25 cellular contexts compared by ENCODE assay signal in the genomic region with DNA sequence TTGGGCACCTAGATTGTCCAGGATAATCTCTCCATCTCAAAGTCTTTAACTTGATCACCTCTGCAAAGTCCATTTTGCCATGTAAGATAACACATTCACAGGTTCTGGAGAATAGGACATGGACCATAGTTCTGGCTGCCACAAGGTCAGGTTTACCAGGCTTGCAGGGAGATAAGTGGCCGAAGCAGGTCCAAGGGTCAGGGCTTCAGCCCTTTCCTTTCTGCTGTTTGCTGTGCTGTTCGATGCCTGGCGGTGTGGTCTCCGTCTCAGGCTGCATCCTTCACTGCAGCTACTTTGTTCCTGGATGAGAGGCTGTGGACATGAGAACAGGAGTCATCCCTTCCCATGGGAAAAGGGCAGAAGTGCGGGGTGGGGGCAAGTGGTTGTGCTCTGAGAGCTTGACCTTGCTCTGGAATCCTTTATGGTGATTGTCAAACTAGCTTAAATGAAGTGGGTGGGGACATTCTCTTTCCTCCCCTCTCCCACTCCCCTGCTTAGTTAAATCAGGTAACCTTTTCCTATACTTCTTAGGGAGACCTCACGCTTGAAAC.
DNase-seq lines count a peak whose midpoint lies in the region; FAIRE-seq and TF ChIP-seq lines count a peak whose summit lies in the region.
"Had no signal": no experiment of that assay in that cellular context is flagged by ENCODE, and none has a peak within 500 bp of the region (broad histone marks: within the 10 kb centered on the region; RNA-seq: fewer than 3 reads in every experiment).

No MANE protein-coding gene starts in this region.

- POLR2A ChIA-PET in H1 (lab: Charles Lee; ENCODE audit: partially characterized antibody): interaction anchor here (0.6 kb wide), 1 partner anchor 9 kb away, joined by 3 read pairs; no protein-coding TSS in a partner anchor

- no peak for TF ChIP-seq RAD21 in H1 (IDR thresholded peaks at IDR 0.05 in 1 of 2, conservative IDR thresholded peaks at IDR 0.05 in 1 of 2; ENCODE audit: low read depth in 2 of 2, low read length in 2 of 2)

- H3K4me1 Mint-ChIP-seq in HFFc6 (ENCODE audit: low read depth) (peaks cover 52% of the 10 kb centered on the region), mesothelial cell of epicardium (peaks cover 28% of the 10 kb centered on the region)
- H3K4me1 Mint-ChIP-seq in activated T-helper 1 cell treated with anti-CD3 and anti-CD28 coated beads, Interleukin-12 subunit alpha, Interleukin-12 subunit beta, Interleukin-2, Interleukin-4 antibody, amounts not matched to agents 30 ng/mL and 10 ng/mL and 1 ng/mL, durations not matched to agents 14 hours and 24 hours and 36 hours (ENCODE audit: low read depth): peaks cover 6% of the 10 kb centered on the region
- H3K4me1 Mint-ChIP-seq: B cell, CD14-positive monocyte had no signal

- no peak overlapping the region for H2BK15ac ChIP-seq in H1 (ENCODE audit: low read length)

- H3K18ac ChIP-seq in H1 (ENCODE audit: extremely low read depth, low read length): no peak overlapping the region; the same call in 1 of the 2 replicates

- TF ChIP-seq EP300 in H1 (IDR thresholded peaks at IDR 0.05; ENCODE audit: borderline replicate concordance in 1 of 2, low read depth in 2 of 2, low read length in 2 of 2): no peak

- H2BK5ac ChIP-seq in H1 (ENCODE audit: low read depth, low read length): no peak overlapping the region

- no peaks in the 10 kb centered on the region for H3K36me3 Mint-ChIP-seq in HFFc6 (ENCODE audit: low read depth)
- no peaks in the 10 kb centered on the region for H3K36me3 Mint-ChIP-seq in mesothelial cell of epicardium
- H3K36me3 Mint-ChIP-seq in activated T-helper 1 cell treated with anti-CD3 and anti-CD28 coated beads, Interleukin-12 subunit alpha, Interleukin-12 subunit beta, Interleukin-2, Interleukin-4 antibody, amounts not matched to agents 30 ng/mL and 10 ng/mL and 1 ng/mL, durations not matched to agents 14 hours and 24 hours and 36 hours (ENCODE audit: low read depth): no peaks in the 10 kb centered on the region
- H3K36me3 Mint-ChIP-seq: CD14-positive monocyte had no signal

- no peaks in the 10 kb centered on the region; a peak in 1 of 7 replicates for H3K27me3 ChIP-seq in H1 (replicated peaks in 1 of 4; ENCODE audit: control insufficient read depth in 3 of 4, extremely low read depth in 1 of 4, insufficient read depth in 3 of 4, low read length in 3 of 4)
- no peaks in the 10 kb centered on the region for H3K27me3 ChIP-seq in vagina
- no peaks in the 10 kb centered on the region for H3K27me3 ChIP-seq in effector memory CD4-positive, alpha-beta T cell (replicated peaks; ENCODE audit: control insufficient read depth, insufficient read depth, low read length, poor library complexity, severe bottlenecking)
- H3K27me3 ChIP-seq: Peyer's patch, SJCRH30 had no signal

- H3K23me2 ChIP-seq in H1 (ENCODE audit: low read depth, low read length): no peaks in the 10 kb centered on the region

- H3K27me3 Mint-ChIP-seq in HFFc6 (ENCODE audit: insufficient read depth): no peaks in the 10 kb centered on the region
- H3K27me3 Mint-ChIP-seq in mesothelial cell of epicardium (ENCODE audit: low read depth): no peaks in the 10 kb centered on the region
- peaks cover 9% of the 10 kb centered on the region for H3K27me3 Mint-ChIP-seq in activated T-helper 1 cell treated with anti-CD3 and anti-CD28 coated beads, Interleukin-12 subunit alpha, Interleukin-12 subunit beta, Interleukin-2, Interleukin-4 antibody, amounts not matched to agents 30 ng/mL and 10 ng/mL and 1 ng/mL, durations not matched to agents 14 hours and 24 hours and 36 hours (ENCODE audit: insufficient read depth)

- H3K9ac ChIP-seq in H1 (replicated peaks in 1 of 4; ENCODE audit: extremely low read depth in 1 of 4, low read depth in 3 of 4, low read length in 3 of 4): no peak overlapping the region; a peak in 1 of 7 replicates

- no peak overlapping the region for H4K91ac ChIP-seq in H1 (replicated peaks; ENCODE audit: insufficient read length, low read length)

- H3K4me2 ChIP-seq in H1 (ENCODE audit: insufficient read depth in 1 of 2, low read depth in 2 of 2, low read length in 2 of 2): no peak overlapping the region
- H3K4me2 ChIP-seq: A549 had no signal

- H3K4me3 ChIP-seq in H1 (ENCODE audit: extremely low read depth in 1 of 4, insufficient read depth in 2 of 4, low read depth in 3 of 4, low read length in 4 of 4) (no peak overlapping the region), vagina (no peak overlapping the region)
- no peak overlapping the region for H3K4me3 ChIP-seq in effector memory CD4-positive, alpha-beta T cell (ENCODE audit: insufficient read depth, low read depth, low read length, poor library complexity, severe bottlenecking)
- H3K4me3 ChIP-seq: A549, Peyer's patch, SJCRH30 had no signal

- H3K4me3 Mint-ChIP-seq in HFFc6: no peak overlapping the region
- no peak overlapping the region for H3K4me3 Mint-ChIP-seq in mesothelial cell of epicardium
- H3K4me3 Mint-ChIP-seq in activated T-helper 1 cell treated with anti-CD3 and anti-CD28 coated beads, Interleukin-12 subunit alpha, Interleukin-12 subunit beta, Interleukin-2, Interleukin-4 antibody, amounts not matched to agents 30 ng/mL and 10 ng/mL and 1 ng/mL, durations not matched to agents 14 hours and 24 hours and 36 hours: no peak overlapping the region
- H3K4me3 Mint-ChIP-seq: B cell, CD14-positive monocyte had no signal

- H3K9me3 ChIP-seq in H1 (ENCODE audit: insufficient read depth in 2 of 2, low read depth in 1 of 2, low read length in 1 of 2) (no peaks in the 10 kb centered on the region), vagina (no peaks in the 10 kb centered on the region)
- no peaks in the 10 kb centered on the region for H3K9me3 ChIP-seq in effector memory CD4-positive, alpha-beta T cell (ENCODE audit: control insufficient read depth, low read length)
- H3K9me3 ChIP-seq: A549, Peyer's patch, SJCRH30 had no signal

- H3K9me3 Mint-ChIP-seq in HFFc6 (no peaks in the 10 kb centered on the region), mesothelial cell of epicardium (no peaks in the 10 kb centered on the region)
- H3K9me3 Mint-ChIP-seq in activated T-helper 1 cell treated with anti-CD3 and anti-CD28 coated beads, Interleukin-12 subunit alpha, Interleukin-12 subunit beta, Interleukin-2, Interleukin-4 antibody, amounts not matched to agents 30 ng/mL and 10 ng/mL and 1 ng/mL, durations not matched to agents 14 hours and 24 hours and 36 hours: no peaks in the 10 kb centered on the region

- H2BK20ac ChIP-seq in H1 (ENCODE audit: low read length): no peak overlapping the region

- no peak overlapping the region for H2BK120ac ChIP-seq in H1 (replicated peaks; ENCODE audit: low read depth, low read length)

- H3K4me1 ChIP-seq in H1 (replicated peaks in 1 of 4; ENCODE audit: control insufficient read depth in 3 of 4, insufficient read depth in 4 of 4, low read length in 3 of 4) (peaks cover 0 to 6% (median 2%) of the 10 kb centered on the region in 4 experiments; a peak in 3 of 7 replicates), vagina (peaks cover 29% of the 10 kb centered on the region)
- H3K4me1 ChIP-seq in effector memory CD4-positive, alpha-beta T cell (ENCODE audit: control insufficient read depth, insufficient read depth, low read length, poor library complexity, severe bottlenecking): no peaks in the 10 kb centered on the region
- H3K4me1 ChIP-seq: A549 had no signal

- no peak overlapping the region for H2BK12ac ChIP-seq in H1 (ENCODE audit: low read depth, low read length)

- TF ChIP-seq CTCF in HFFc6 (IDR thresholded peaks at IDR 0.05) (no peak), H1 (IDR thresholded peaks at IDR 0.05; ENCODE audit: control extremely low read depth in 1 of 3, insufficient read depth in 1 of 3, low read depth in 1 of 3, low read length in 3 of 3) (no peak), mesothelial cell of epicardium (IDR thresholded peaks at IDR 0.05; ENCODE audit: unreplicated experiment) (no peak), vagina (IDR thresholded peaks at IDR 0.05) (no peak)

- H2AFZ ChIP-seq in H1 (ENCODE audit: low read length): no peak overlapping the region

- intact Hi-C loops in vagina (cut with DNase I): no loop called here
- intact Hi-C loops in activated T-helper 1 cell treated with anti-CD3 and anti-CD28 coated beads, Interleukin-12 subunit alpha, Interleukin-12 subunit beta, Interleukin-2, Interleukin-4 antibody, amounts not matched to agents 30 ng/mL and 10 ng/mL and 1 ng/mL, durations not matched to agents 14 hours and 24 hours and 36 hours (cut with micrococcal nuclease): no loop called here

- no peak overlapping the region for H3K4ac ChIP-seq in H1 (replicated peaks; ENCODE audit: insufficient read length, low read depth, low read length)

- peaks cover 2% of the 10 kb centered on the region; the same call in 1 of the 2 replicates for H3K79me1 ChIP-seq in H1 (ENCODE audit: low read depth, low read length)

- H3K79me2 ChIP-seq in H1 (ENCODE audit: control insufficient read depth in 1 of 2, insufficient read depth in 2 of 2, low read length in 2 of 2): no peaks in the 10 kb centered on the region

- H4K5ac ChIP-seq in H1 (ENCODE audit: insufficient read length, low read depth, low read length): no peak overlapping the region

- no peak overlapping the region for H3K56ac ChIP-seq in H1 (replicated peaks; ENCODE audit: insufficient read length, low read depth, low read length)

- H3K14ac ChIP-seq in H1 (ENCODE audit: insufficient read length): no peak overlapping the region

- H3K27ac ChIP-seq in H1 (ENCODE audit: low read depth, low read length) (no peak overlapping the region), vagina (peak overlapping the region; percentile 34)
- H3K27ac ChIP-seq in effector memory CD4-positive, alpha-beta T cell (ENCODE audit: insufficient read depth, low read length, poor library complexity, severe bottlenecking): no peak overlapping the region
- H3K27ac ChIP-seq: A549, Peyer's patch, SJCRH30 had no signal

- no peaks in the 10 kb centered on the region for H4K20me1 ChIP-seq in H1 (replicated peaks in 1 of 2; ENCODE audit: control insufficient read depth in 1 of 2, insufficient read depth in 2 of 2, low read length in 2 of 2)

- no peak overlapping the region for H3K23ac ChIP-seq in H1 (ENCODE audit: insufficient read length)

- H3K27ac Mint-ChIP-seq in HFFc6 (peak overlapping the region; percentile 19; the same call in 1 of the 2 replicates), mesothelial cell of epicardium (peak overlapping the region; percentile 8)
- no peak overlapping the region for H3K27ac Mint-ChIP-seq in activated T-helper 1 cell treated with anti-CD3 and anti-CD28 coated beads, Interleukin-12 subunit alpha, Interleukin-12 subunit beta, Interleukin-2, Interleukin-4 antibody, amounts not matched to agents 30 ng/mL and 10 ng/mL and 1 ng/mL, durations not matched to agents 14 hours and 24 hours and 36 hours
- H3K27ac Mint-ChIP-seq: B cell, CD14-positive monocyte had no signal

- CTCF ChIA-PET in H1 (lab: Charles Lee; ENCODE audit: partially characterized antibody): interaction anchor here (0.9 to 2.1 kb wide), 6 partner anchors 12 to 58 kb away, joined by 3 to 6 read pairs (median 3); no protein-coding TSS in a partner anchor

- TF ChIP-seq POLR2A in H1 (IDR thresholded peaks at IDR 0.05; ENCODE audit: control extremely low read depth in 1 of 2, low read depth in 2 of 2, low read length in 2 of 2) (no peak), vagina (IDR thresholded peaks at IDR 0.05) (no peak)

- H2AK5ac ChIP-seq in H1 (ENCODE audit: low read depth, low read length): peak overlapping the region; percentile 97

- FAIRE-seq in H1 (lab: Jason Lieb, UNC): no peak
- FAIRE-seq: A549, D721Med, GM18507 had no signal

- DNase-seq in HFFc6 (no peak), H1 (ENCODE audit: low read depth in 1 of 2, low spot score in 2 of 2) (no peak), mesothelial cell of epicardium (ENCODE audit: low spot score in 2 of 2, unreplicated experiment in 2 of 2) (no peak), vagina (ENCODE audit: extremely low spot score in 2 of 2) (no peak), NCI-H748 treated with DMSO at 0.1 percent for 48 hours (lab: John Stamatoyannopoulos, UW) (no peak)
- DNase-seq in effector memory CD4-positive, alpha-beta T cell: no peak
- no peak for DNase-seq in activated T-helper 1 cell treated with anti-CD3 and anti-CD28 coated beads, Interleukin-12 subunit alpha, Interleukin-12 subunit beta, Interleukin-2, Interleukin-4 antibody, amounts not matched to agents 30 ng/mL and 10 ng/mL and 1 ng/mL, durations not matched to agents 14 hours and 24 hours and 36 hours (ENCODE audit: low spot score)
- DNase-seq: DMS53, GDM1, H7, KBM-7, MM.1S, NCI-H1092, NCI-H1436 treated with DMSO at 0.1 percent for 48 hours, NCI-H1930, NCI-H2227 treated with DMSO at 0.1 percent for 48 hours, NCI-H510A treated with DMSO at 0.1 percent for 48 hours, NCI-H774, Peyer's patch, SJCRH30 had no signal

- 92% methylated on average over 6 of the region's 6 CpGs; no CpG with 5 or more reads in 1 of the 2 experiments for WGBS in H1 (ENCODE audit: extremely low coverage in 1 of 2, insufficient coverage in 1 of 2, insufficient read length in 1 of 2, insufficient replicate concordance in 2 of 2, low coverage in 1 of 2, low lambda C conversion rate in 2 of 2, missing lambda C conversion rate in 1 of 2), 2 experiments

- H3K36me3 ChIP-seq in H1 (ENCODE audit: control insufficient read depth in 2 of 4, insufficient read depth in 4 of 4, low read length in 3 of 4) (no peaks in the 10 kb centered on the region), vagina (no peaks in the 10 kb centered on the region)
- H3K36me3 ChIP-seq in effector memory CD4-positive, alpha-beta T cell (ENCODE audit: control insufficient read depth, insufficient read depth, low read length): no peaks in the 10 kb centered on the region
- H3K36me3 ChIP-seq: Peyer's patch, SJCRH30 had no signal

- H4K8ac ChIP-seq in H1 (ENCODE audit: extremely low read depth, insufficient read depth, low read length): peak overlapping the region; percentile 62; the same call in 1 of the 2 replicates
